Comparison of ENCODE assay signal across 8 cellular contexts in genomic region chr6:149028767-149029405, GRCh38.
DNase-seq lines count a peak whose midpoint lies in the region; ATAC-seq lines count a peak whose summit lies in the region.

No MANE protein-coding gene starts in this region.

- H3K36me3 Mint-ChIP-seq in CD4-positive, alpha-beta memory T cell = peaks cover 6 to 10% of the 10 kb centered on the region in 2 donors
- peaks cover 10% of the 10 kb centered on the region for H3K36me3 Mint-ChIP-seq in memory B cell
- H3K36me3 Mint-ChIP-seq in stimulated activated naive B cell treated with anti-CD40 and anti-IgM and Interleukin-4, amounts not matched to agents 10 μg/mL and 1 μg/mL and 100 μg/mL, for 72 hours = peaks cover 17% of the 10 kb centered on the region in 2 donors

- DNase-seq in CD4-positive, alpha-beta memory T cell = peak; percentile 77 to 80 (median 78)
- DNase-seq in NCI-H524 (lab: John Stamatoyannopoulos, UW) (peak; percentile 72 to 91), memory B cell (ENCODE audit: low spot score in 2 of 2) (peak; percentile 65 to 77), mesenteric fat pad (ENCODE audit: low spot score) (no peak)
- peak; percentile 33 for DNase-seq in activated CD4-positive, alpha-beta T cell treated with anti-CD3 and anti-CD28 coated beads for 1 hour
- peak; percentile 54 for DNase-seq in effector CD8-positive, alpha-beta T cell (lab: John Stamatoyannopoulos, UW)
- DNase-seq in stimulated activated naive B cell treated with anti-CD40 and anti-IgM and Interleukin-4, amounts not matched to agents 10 μg/mL and 1 μg/mL and 100 μg/mL, for 72 hours = peak; percentile 30

- H3K9me3 Mint-ChIP-seq in CD4-positive, alpha-beta memory T cell = peaks cover 0 to 8% (median 5%) of the 10 kb centered on the region in 8 donors
- H3K9me3 Mint-ChIP-seq in memory B cell = no peaks in the 10 kb centered on the region
- no peaks in the 10 kb centered on the region for H3K9me3 Mint-ChIP-seq in stimulated activated naive B cell treated with anti-CD40 and anti-IgM and Interleukin-4, amounts not matched to agents 10 μg/mL and 1 μg/mL and 100 μg/mL, for 72 hours

- peaks cover 49% of the 10 kb centered on the region for H3K4me1 ChIP-seq in CD4-positive, alpha-beta memory T cell (ENCODE audit: insufficient read depth, low read length)

- H3K9me3 ChIP-seq in CD4-positive, alpha-beta memory T cell (ENCODE audit: control insufficient read depth in 1 of 2, low read length in 2 of 2) = no peaks in the 10 kb centered on the region

- H3K27ac Mint-ChIP-seq in CD4-positive, alpha-beta memory T cell = peak overlapping the region in 6 of 7 donors; percentile 10 to 93 (median 78)
- peak overlapping the region; percentile 11 for H3K27ac Mint-ChIP-seq in memory B cell
- H3K27ac Mint-ChIP-seq in stimulated activated naive B cell treated with anti-CD40 and anti-IgM and Interleukin-4, amounts not matched to agents 10 μg/mL and 1 μg/mL and 100 μg/mL, for 72 hours = no peak overlapping the region

- peak overlapping the region in 2 of 8 donors; percentile 66 to 69 for H3K4me3 Mint-ChIP-seq in CD4-positive, alpha-beta memory T cell
- no peak overlapping the region for H3K4me3 Mint-ChIP-seq in memory B cell
- no peak overlapping the region for H3K4me3 Mint-ChIP-seq in stimulated activated naive B cell treated with anti-CD40 and anti-IgM and Interleukin-4, amounts not matched to agents 10 μg/mL and 1 μg/mL and 100 μg/mL, for 72 hours

- intact Hi-C loops in CD4-positive, alpha-beta memory T cell (cut with micrococcal nuclease) = loop anchor here (1.0 kb wide), 3 partner anchors 53 to 488 kb away; no protein-coding TSS in a partner anchor

- peaks cover 33 to 46% (median 42%) of the 10 kb centered on the region in 4 donors for H3K4me1 Mint-ChIP-seq in CD4-positive, alpha-beta memory T cell
- H3K4me1 Mint-ChIP-seq in memory B cell = peaks cover 11% of the 10 kb centered on the region
- peaks cover 22 to 45% of the 10 kb centered on the region in 2 donors for H3K4me1 Mint-ChIP-seq in stimulated activated naive B cell treated with anti-CD40 and anti-IgM and Interleukin-4, amounts not matched to agents 10 μg/mL and 1 μg/mL and 100 μg/mL, for 72 hours

- CTCF ChIA-PET in CD4-positive, alpha-beta memory T cell (lab: Charles Lee; ENCODE audit: partially characterized antibody) = interaction anchor here (0.6 to 13.4 kb wide), 40 partner anchors 9 to 516 kb away, joined by 3 to 239 read pairs (median 4); no protein-coding TSS in a partner anchor

- H3K27me3 ChIP-seq in CD4-positive, alpha-beta memory T cell (ENCODE audit: insufficient read depth, low read length) = no peaks in the 10 kb centered on the region

- no peaks in the 10 kb centered on the region for H3K36me3 ChIP-seq in CD4-positive, alpha-beta memory T cell (ENCODE audit: insufficient read depth, low read length)

- POLR2A ChIA-PET in CD4-positive, alpha-beta memory T cell (lab: Charles Lee; ENCODE audit: partially characterized antibody) = interaction anchor here (0.6 to 1.6 kb wide), 6 partner anchors 32 to 403 kb away, joined by 3 to 14 read pairs (median 3); no protein-coding TSS in a partner anchor

- H3K27me3 Mint-ChIP-seq in CD4-positive, alpha-beta memory T cell = no peaks in the 10 kb centered on the region
- H3K27me3 Mint-ChIP-seq in memory B cell = no peaks in the 10 kb centered on the region
- no peaks in the 10 kb centered on the region for H3K27me3 Mint-ChIP-seq in stimulated activated naive B cell treated with anti-CD40 and anti-IgM and Interleukin-4, amounts not matched to agents 10 μg/mL and 1 μg/mL and 100 μg/mL, for 72 hours

- no peak overlapping the region for H3K4me3 ChIP-seq in CD4-positive, alpha-beta memory T cell (ENCODE audit: low read length in 2 of 2)

- ATAC-seq in HG03342 (IDR thresholded peaks at IDR 0.05; ENCODE audit: unreplicated experiment) (peak; percentile 40), memory B cell (ENCODE audit: low read depth) (peak; percentile 65)
- ATAC-seq in stimulated activated naive B cell treated with anti-CD40 and anti-IgM and Interleukin-4, amounts not matched to agents 10 μg/mL and 1 μg/mL and 100 μg/mL, for 72 hours (replicated peaks) = no peak

- H3K27ac ChIP-seq in CD4-positive, alpha-beta memory T cell (ENCODE audit: low read depth, low read length) = no peak overlapping the region

Comparison
In these comparisons a context has a peak if more than half of its experiments do, and no peak if none do; other contexts are left out.
1. ATAC-seq: peak in HG03342 (single experiment) and memory B cell (single experiment); none in stimulated activated naive B cell treated with anti-CD40 and anti-IgM and Interleukin-4, amounts not matched to agents 10 μg/mL and 1 μg/mL and 100 μg/mL, for 72 hours (0 of 2).